Comparison of ENCODE assay signal across 1 cellular context in genomic region chr1:56758135-56758534, GRCh38.
TF ChIP-seq lines count a peak whose summit lies in the region.

No MANE protein-coding gene starts in this region.

TF ChIP-seq in GM23338, 12 proteins besides CTCF, POLR2A, EP300 and RAD21 (continued from another document):
- TF ChIP-seq ZNF462 (CRISPR knock-in tag; IDR thresholded peaks at IDR 0.05) = no peak
